1 cellular context compared by ENCODE assay signal in the genomic region with DNA sequence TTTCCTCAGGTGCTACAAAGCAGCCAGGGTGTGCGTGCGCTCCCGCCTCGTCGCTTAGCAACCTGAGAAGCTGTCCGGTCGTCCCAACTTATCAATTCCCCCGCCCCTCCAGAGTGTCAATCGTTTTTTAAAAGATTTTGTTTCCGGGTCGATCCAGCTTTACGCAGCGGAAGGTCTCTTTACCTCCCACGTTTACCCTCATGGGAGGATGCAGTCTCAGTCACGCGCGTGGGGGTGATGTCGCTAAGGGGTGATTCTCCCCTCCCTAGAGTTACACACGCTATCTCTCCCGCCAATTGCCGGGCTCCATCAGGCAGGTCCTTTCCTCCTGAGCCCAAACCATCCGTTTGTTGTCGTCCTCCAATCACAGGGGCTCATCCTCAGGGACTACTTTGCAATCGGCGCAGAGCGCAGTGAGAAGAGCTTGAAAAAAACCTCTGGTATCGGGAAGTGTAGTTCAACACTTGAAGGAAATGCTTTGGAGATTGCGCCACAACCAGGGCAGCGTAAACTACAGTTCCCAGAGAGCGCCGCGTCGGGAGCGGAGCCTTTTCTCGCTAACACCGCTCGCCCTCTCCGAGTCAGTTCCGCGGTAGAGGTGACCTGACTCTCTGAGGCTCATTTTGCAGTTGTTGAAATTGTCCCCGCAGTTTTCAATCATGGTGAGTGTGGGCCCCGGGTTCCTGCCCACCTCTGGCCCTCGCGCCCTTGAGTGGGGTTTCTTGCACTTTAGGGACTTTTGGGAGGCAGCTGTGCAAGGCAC.
TF ChIP-seq lines count a peak whose summit lies in the region.

TSS of gene MDH1 (plus strand) at position 579 of the 763 bp plus-strand sequence. CDS start at position 660, 81 bp downstream.
TSS of gene WDPCP (minus strand) at position 93 of the 763 bp plus-strand sequence. CDS start 206 bp downstream, outside the sequence.

TF ChIP-seq in K562, 482 proteins besides CTCF, POLR2A, EP300 and RAD21 (continued from another document and continues in another):
- TF ChIP-seq ARID4B (CRISPR knock-in tag; IDR thresholded peaks at IDR 0.05) (peak; percentile 70), PTRF (tag; IDR thresholded peaks at IDR 0.05) (no peak), MBD1 (CRISPR knock-in tag; IDR thresholded peaks at IDR 0.05) (no peak), ZNF668 (CRISPR knock-in tag; IDR thresholded peaks at IDR 0.05) (no peak; the same call in 1 of the 2 replicates), LARP7 (IDR thresholded peaks at IDR 0.05) (no peak), ATF3 (IDR thresholded peaks at IDR 0.05) (peak; percentile 65), ATF3 (CRISPR knock-in tag; conservative IDR thresholded peaks at IDR 0.05) (no peak), KLF10 (CRISPR knock-in tag; IDR thresholded peaks at IDR 0.05) (no peak), CBFA2T3 (IDR thresholded peaks at IDR 0.05) (no peak), NCOR1 (IDR thresholded peaks at IDR 0.05) (no peak), ZNF76 (CRISPR knock-in tag; IDR thresholded peaks at IDR 0.05; ENCODE audit: borderline replicate concordance) (peak; percentile 55; the same call in 1 of the 2 replicates), HES1 (IDR thresholded peaks at IDR 0.05; ENCODE audit: low read depth) (no peak), HDGF (IDR thresholded peaks at IDR 0.05) (no peak), THAP7 (CRISPR knock-in tag; IDR thresholded peaks at IDR 0.05) (no peak), TRIM24 (IDR thresholded peaks at IDR 0.05) (peak in 1 of 2 experiments; percentile 81; a peak in 2 of 4 replicates), PML (IDR thresholded peaks at IDR 0.05; ENCODE audit: low read length) (peak; percentile 85), GTF2A2 (tag; IDR thresholded peaks at IDR 0.05) (no peak), SRSF1 (IDR thresholded peaks at IDR 0.05; ENCODE audit: low read depth, low read length) (no peak), RUNX1 (IDR thresholded peaks at IDR 0.05; ENCODE audit: low read depth) (0 out of 2 replicates have a peak, but pooled peaks have one; percentile 1), RBM17 (IDR thresholded peaks at IDR 0.05; ENCODE audit: borderline replicate concordance, low read depth, low read length) (no peak), MYC (IDR thresholded peaks at IDR 0.05; ENCODE audit: low read depth, low read length) (peak; percentile 75), MYC (CRISPR knock-in tag; IDR thresholded peaks at IDR 0.05; ENCODE audit: borderline replicate concordance, low read depth) (peak; percentile 85; the same call in 1 of the 2 replicates), GTF2B (IDR thresholded peaks at IDR 0.05; ENCODE audit: extremely low read depth, insufficient read length) (no peak), ZNF830 (CRISPR knock-in tag; IDR thresholded peaks at IDR 0.05) (no peak), SNRNP70 (optimal IDR thresholded peaks at IDR 0.05; ENCODE audit: low read depth, low read length) (no peak), LEF1 (IDR thresholded peaks at IDR 0.05) (no peak), NEUROD1 (IDR thresholded peaks at IDR 0.05; ENCODE audit: borderline replicate concordance, low read depth, low read length, partially characterized antibody) (peak; percentile 42)
- TF ChIP-seq, protein P1, sequence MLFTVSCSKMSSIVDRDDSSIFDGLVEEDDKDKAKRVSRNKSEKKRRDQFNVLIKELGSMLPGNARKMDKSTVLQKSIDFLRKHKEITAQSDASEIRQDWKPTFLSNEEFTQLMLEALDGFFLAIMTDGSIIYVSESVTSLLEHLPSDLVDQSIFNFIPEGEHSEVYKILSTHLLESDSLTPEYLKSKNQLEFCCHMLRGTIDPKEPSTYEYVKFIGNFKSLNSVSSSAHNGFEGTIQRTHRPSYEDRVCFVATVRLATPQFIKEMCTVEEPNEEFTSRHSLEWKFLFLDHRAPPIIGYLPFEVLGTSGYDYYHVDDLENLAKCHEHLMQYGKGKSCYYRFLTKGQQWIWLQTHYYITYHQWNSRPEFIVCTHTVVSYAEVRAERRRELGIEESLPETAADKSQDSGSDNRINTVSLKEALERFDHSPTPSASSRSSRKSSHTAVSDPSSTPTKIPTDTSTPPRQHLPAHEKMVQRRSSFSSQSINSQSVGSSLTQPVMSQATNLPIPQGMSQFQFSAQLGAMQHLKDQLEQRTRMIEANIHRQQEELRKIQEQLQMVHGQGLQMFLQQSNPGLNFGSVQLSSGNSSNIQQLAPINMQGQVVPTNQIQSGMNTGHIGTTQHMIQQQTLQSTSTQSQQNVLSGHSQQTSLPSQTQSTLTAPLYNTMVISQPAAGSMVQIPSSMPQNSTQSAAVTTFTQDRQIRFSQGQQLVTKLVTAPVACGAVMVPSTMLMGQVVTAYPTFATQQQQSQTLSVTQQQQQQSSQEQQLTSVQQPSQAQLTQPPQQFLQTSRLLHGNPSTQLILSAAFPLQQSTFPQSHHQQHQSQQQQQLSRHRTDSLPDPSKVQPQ (CRISPR knock-in tag; IDR thresholded peaks at IDR 0.05; ENCODE audit: borderline replicate concordance): no peak
- TF ChIP-seq, protein P2, sequence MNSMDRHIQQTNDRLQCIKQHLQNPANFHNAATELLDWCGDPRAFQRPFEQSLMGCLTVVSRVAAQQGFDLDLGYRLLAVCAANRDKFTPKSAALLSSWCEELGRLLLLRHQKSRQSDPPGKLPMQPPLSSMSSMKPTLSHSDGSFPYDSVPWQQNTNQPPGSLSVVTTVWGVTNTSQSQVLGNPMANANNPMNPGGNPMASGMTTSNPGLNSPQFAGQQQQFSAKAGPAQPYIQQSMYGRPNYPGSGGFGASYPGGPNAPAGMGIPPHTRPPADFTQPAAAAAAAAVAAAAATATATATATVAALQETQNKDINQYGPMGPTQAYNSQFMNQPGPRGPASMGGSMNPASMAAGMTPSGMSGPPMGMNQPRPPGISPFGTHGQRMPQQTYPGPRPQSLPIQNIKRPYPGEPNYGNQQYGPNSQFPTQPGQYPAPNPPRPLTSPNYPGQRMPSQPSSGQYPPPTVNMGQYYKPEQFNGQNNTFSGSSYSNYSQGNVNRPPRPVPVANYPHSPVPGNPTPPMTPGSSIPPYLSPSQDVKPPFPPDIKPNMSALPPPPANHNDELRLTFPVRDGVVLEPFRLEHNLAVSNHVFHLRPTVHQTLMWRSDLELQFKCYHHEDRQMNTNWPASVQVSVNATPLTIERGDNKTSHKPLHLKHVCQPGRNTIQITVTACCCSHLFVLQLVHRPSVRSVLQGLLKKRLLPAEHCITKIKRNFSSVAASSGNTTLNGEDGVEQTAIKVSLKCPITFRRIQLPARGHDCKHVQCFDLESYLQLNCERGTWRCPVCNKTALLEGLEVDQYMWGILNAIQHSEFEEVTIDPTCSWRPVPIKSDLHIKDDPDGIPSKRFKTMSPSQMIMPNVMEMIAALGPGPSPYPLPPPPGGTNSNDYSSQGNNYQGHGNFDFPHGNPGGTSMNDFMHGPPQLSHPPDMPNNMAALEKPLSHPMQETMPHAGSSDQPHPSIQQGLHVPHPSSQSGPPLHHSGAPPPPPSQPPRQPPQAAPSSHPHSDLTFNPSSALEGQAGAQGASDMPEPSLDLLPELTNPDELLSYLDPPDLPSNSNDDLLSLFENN (IDR thresholded peaks at IDR 0.05; ENCODE audit: low read depth in 2 of 2, low read length in 2 of 2): no peak; a peak in 1 of 4 replicates
- TF ChIP-seq, protein P3, sequence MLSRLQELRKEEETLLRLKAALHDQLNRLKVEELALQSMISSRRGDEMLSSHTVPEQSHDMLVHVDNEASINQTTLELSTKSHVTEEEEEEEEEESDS (CRISPR knock-in tag; IDR thresholded peaks at IDR 0.05): no peak
- TF ChIP-seq, protein P4, sequence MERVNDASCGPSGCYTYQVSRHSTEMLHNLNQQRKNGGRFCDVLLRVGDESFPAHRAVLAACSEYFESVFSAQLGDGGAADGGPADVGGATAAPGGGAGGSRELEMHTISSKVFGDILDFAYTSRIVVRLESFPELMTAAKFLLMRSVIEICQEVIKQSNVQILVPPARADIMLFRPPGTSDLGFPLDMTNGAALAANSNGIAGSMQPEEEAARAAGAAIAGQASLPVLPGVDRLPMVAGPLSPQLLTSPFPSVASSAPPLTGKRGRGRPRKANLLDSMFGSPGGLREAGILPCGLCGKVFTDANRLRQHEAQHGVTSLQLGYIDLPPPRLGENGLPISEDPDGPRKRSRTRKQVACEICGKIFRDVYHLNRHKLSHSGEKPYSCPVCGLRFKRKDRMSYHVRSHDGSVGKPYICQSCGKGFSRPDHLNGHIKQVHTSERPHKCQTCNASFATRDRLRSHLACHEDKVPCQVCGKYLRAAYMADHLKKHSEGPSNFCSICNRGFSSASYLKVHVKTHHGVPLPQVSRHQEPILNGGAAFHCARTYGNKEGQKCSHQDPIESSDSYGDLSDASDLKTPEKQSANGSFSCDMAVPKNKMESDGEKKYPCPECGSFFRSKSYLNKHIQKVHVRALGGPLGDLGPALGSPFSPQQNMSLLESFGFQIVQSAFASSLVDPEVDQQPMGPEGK (CRISPR knock-in tag; IDR thresholded peaks at IDR 0.05; ENCODE audit: borderline replicate concordance): no peak
- TF ChIP-seq, protein P5, sequence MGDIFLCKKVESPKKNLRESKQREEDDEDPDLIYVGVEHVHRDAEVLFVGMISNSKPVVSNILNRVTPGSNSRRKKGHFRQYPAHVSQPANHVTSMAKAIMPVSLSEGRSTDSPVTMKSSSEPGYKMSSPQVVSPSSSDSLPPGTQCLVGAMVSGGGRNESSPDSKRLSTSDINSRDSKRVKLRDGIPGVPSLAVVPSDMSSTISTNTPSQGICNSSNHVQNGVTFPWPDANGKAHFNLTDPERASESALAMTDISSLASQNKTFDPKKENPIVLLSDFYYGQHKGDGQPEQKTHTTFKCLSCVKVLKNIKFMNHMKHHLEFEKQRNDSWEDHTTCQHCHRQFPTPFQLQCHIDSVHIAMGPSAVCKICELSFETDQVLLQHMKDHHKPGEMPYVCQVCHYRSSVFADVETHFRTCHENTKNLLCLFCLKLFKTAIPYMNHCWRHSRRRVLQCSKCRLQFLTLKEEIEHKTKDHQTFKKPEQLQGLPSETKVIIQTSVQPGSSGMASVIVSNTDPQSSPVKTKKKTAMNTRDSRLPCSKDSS (IDR thresholded peaks at IDR 0.05; ENCODE audit: low read depth, partially characterized antibody): no peak
